Comparison of ENCODE assay signal across 11 cellular contexts in genomic region chr1:193418745-193419058, GRCh38.
DNase-seq lines count a peak whose midpoint lies in the region; ATAC-seq, FAIRE-seq and TF ChIP-seq lines count a peak whose summit lies in the region.
"Had no signal": no experiment of that assay in that cellular context is flagged by ENCODE, and none has a peak within 500 bp of the region (broad histone marks: within the 10 kb centered on the region; RNA-seq: fewer than 3 reads in every experiment).

No MANE protein-coding gene starts in this region.

- dilution Hi-C loops in keratinocyte (cut with MboI; ENCODE audit: extremely low pct_ligation_motif_present, low sequenced_read_pairs) = no loop called here

- H3K27me3 Mint-ChIP-seq in T-helper 2 cell treated with Interferon-gamma antibody and Interleukin-4, amounts not matched to agents 5 μg/mL and 100 μg/mL, for 36 hours (ENCODE audit: low read depth) = no peaks in the 10 kb centered on the region
- no peaks in the 10 kb centered on the region for H3K27me3 Mint-ChIP-seq in activated CD8-positive, alpha-beta T cell treated with anti-CD3 and anti-CD28 coated beads, Interleukin-2, amount 10 ng/mL, durations not matched to agents 7 days and 5 days (ENCODE audit: low read depth)

- H3K79me2 ChIP-seq in keratinocyte (ENCODE audit: control insufficient read depth, insufficient read depth, low read length) = no peaks in the 10 kb centered on the region

- TF ChIP-seq CTCF in keratinocyte (optimal IDR thresholded peaks at IDR 0.05 in 1 of 3, IDR thresholded peaks at IDR 0.05 in 1 of 3, conservative IDR thresholded peaks at IDR 0.05 in 1 of 3; ENCODE audit: extremely low read depth in 1 of 3, insufficient read depth in 2 of 3, low read length in 3 of 3) (no peak), stomach (IDR thresholded peaks at IDR 0.05) (no peak), WERI-Rb-1 (IDR thresholded peaks at IDR 0.05; ENCODE audit: low read depth, low read length) (no peak)

- no peak for FAIRE-seq in keratinocyte (lab: Jason Lieb, UNC)
- FAIRE-seq: H1 had no signal

- peak overlapping the region; percentile 71 for H3K27ac Mint-ChIP-seq in T-helper 2 cell treated with Interferon-gamma antibody and Interleukin-4, amounts not matched to agents 5 μg/mL and 100 μg/mL, for 36 hours
- H3K27ac Mint-ChIP-seq in activated CD8-positive, alpha-beta T cell treated with anti-CD3 and anti-CD28 coated beads, Interleukin-2, amount 10 ng/mL, durations not matched to agents 7 days and 5 days = peak overlapping the region; percentile 79

- POLR2A ChIA-PET in activated CD8-positive, alpha-beta T cell treated with anti-CD3 and anti-CD28 coated beads, Interleukin-2, amount 10 ng/mL, durations not matched to agents 7 days and 5 days (lab: Charles Lee) = interaction anchor here (0.8 to 1.5 kb wide), 2 partner anchors 25 to 360 kb away, joined by 3 to 4 read pairs; partner anchors contain the start of genes RO60 and UCHL5

- H3K4me1 Mint-ChIP-seq in T-helper 2 cell treated with Interferon-gamma antibody and Interleukin-4, amounts not matched to agents 5 μg/mL and 100 μg/mL, for 36 hours (ENCODE audit: low read depth) = peaks cover 39% of the 10 kb centered on the region
- peaks cover 51% of the 10 kb centered on the region for H3K4me1 Mint-ChIP-seq in activated CD8-positive, alpha-beta T cell treated with anti-CD3 and anti-CD28 coated beads, Interleukin-2, amount 10 ng/mL, durations not matched to agents 7 days and 5 days (ENCODE audit: low read depth)

- H4K20me1 ChIP-seq in keratinocyte (ENCODE audit: control insufficient read depth, extremely low read depth, insufficient read depth, low read length) = no peaks in the 10 kb centered on the region

- no peaks in the 10 kb centered on the region for H3K9me3 ChIP-seq in keratinocyte (ENCODE audit: control insufficient read depth, low read depth, low read length)
- no peaks in the 10 kb centered on the region for H3K9me3 ChIP-seq in stomach
- no peaks in the 10 kb centered on the region for H3K9me3 ChIP-seq in WERI-Rb-1 (ENCODE audit: severe bottlenecking)

- H3K9ac ChIP-seq in keratinocyte (ENCODE audit: control insufficient read depth, extremely low read depth, insufficient read depth, low read length) = no peak overlapping the region

- H3K27ac ChIP-seq in keratinocyte (ENCODE audit: control insufficient read depth, insufficient read depth, low read length) (no peak overlapping the region), stomach (peak overlapping the region in 1 of 5 donors; percentile 56), WERI-Rb-1 (no peak overlapping the region)

- CTCF ChIA-PET in activated CD8-positive, alpha-beta T cell treated with anti-CD3 and anti-CD28 coated beads, Interleukin-2, amount 10 ng/mL, durations not matched to agents 7 days and 5 days (lab: Charles Lee) = no interaction called here

- peaks cover 15% of the 10 kb centered on the region for H3K36me3 Mint-ChIP-seq in T-helper 2 cell treated with Interferon-gamma antibody and Interleukin-4, amounts not matched to agents 5 μg/mL and 100 μg/mL, for 36 hours (ENCODE audit: low read depth)
- H3K36me3 Mint-ChIP-seq in activated CD8-positive, alpha-beta T cell treated with anti-CD3 and anti-CD28 coated beads, Interleukin-2, amount 10 ng/mL, durations not matched to agents 7 days and 5 days (ENCODE audit: low read depth) = peaks cover 25% of the 10 kb centered on the region

- H3K27me3 ChIP-seq in keratinocyte (ENCODE audit: control insufficient read depth, extremely low read depth, insufficient read depth, low read length) (no peaks in the 10 kb centered on the region), stomach (no peaks in the 10 kb centered on the region), WERI-Rb-1 (ENCODE audit: insufficient read depth, low read depth, severe bottlenecking) (no peaks in the 10 kb centered on the region)

- H3K9me3 Mint-ChIP-seq in T-helper 2 cell treated with Interferon-gamma antibody and Interleukin-4, amounts not matched to agents 5 μg/mL and 100 μg/mL, for 36 hours = peaks cover 14% of the 10 kb centered on the region
- H3K9me3 Mint-ChIP-seq in activated CD8-positive, alpha-beta T cell treated with anti-CD3 and anti-CD28 coated beads, Interleukin-2, amount 10 ng/mL, durations not matched to agents 7 days and 5 days (ENCODE audit: insufficient read depth) = peaks cover 15% of the 10 kb centered on the region

- H3K9me1 ChIP-seq in keratinocyte (ENCODE audit: control insufficient read depth, extremely low read depth, insufficient read depth, low read length) = no peaks in the 10 kb centered on the region

- no peak for DNase-seq in T-helper 2 cell treated with Interferon-gamma antibody and Interleukin-4, amounts not matched to agents 5 μg/mL and 100 μg/mL, for 36 hours (ENCODE audit: low spot score)
- DNase-seq in T-helper 2 cell (no peak), keratinocyte (ENCODE audit: low read depth, low spot score) (no peak), stomach (no peak), WERI-Rb-1 (no peak), SW480 (ENCODE audit: low spot score) (no peak), AML-193 (lab: John Stamatoyannopoulos, UW) (no peak)
- DNase-seq in activated CD8-positive, alpha-beta T cell treated with anti-CD3 and anti-CD28 coated beads, Interleukin-2, amount 10 ng/mL, durations not matched to agents 7 days and 5 days = no peak
- DNase-seq: 8988T; NK-92 treated with Interleukin-12 subunit alpha and Interleukin-12 subunit beta, amount 100 ng/mL, for 24 hours had no signal

- H3K4me1 ChIP-seq in keratinocyte (ENCODE audit: control insufficient read depth, extremely low read depth, insufficient read depth, low read length) (no peaks in the 10 kb centered on the region), stomach (peaks cover 6 to 16% (median 9%) of the 10 kb centered on the region in 4 donors)

- WGBS in stomach, 5 donors = 67 to 80% (median 75%) methylated on average over 3 of the region's 3 CpGs

- no peak for TF ChIP-seq POLR2A in stomach (IDR thresholded peaks at IDR 0.05)

- peak overlapping the region; percentile 74 for H3K4me2 ChIP-seq in keratinocyte (ENCODE audit: control insufficient read depth, extremely low read depth, insufficient read depth, low read depth, low read length)

- TF ChIP-seq EP300 in stomach (IDR thresholded peaks at IDR 0.05) = no peak

- ATAC-seq in activated CD8-positive, alpha-beta T cell treated with anti-CD3 and anti-CD28 coated beads, Interleukin-2, amount 10 ng/mL, durations not matched to agents 7 days and 5 days = no peak

- H3K36me3 ChIP-seq in keratinocyte (ENCODE audit: control insufficient read depth in 2 of 2, extremely low read depth in 1 of 2, insufficient read depth in 2 of 2, low read length in 2 of 2) (no peaks in the 10 kb centered on the region), stomach (no peaks in the 10 kb centered on the region), WERI-Rb-1 (no peaks in the 10 kb centered on the region)

- H2AFZ ChIP-seq in keratinocyte (ENCODE audit: control insufficient read depth, low read length) = peak overlapping the region; percentile 84

- H3K4me3 Mint-ChIP-seq in T-helper 2 cell treated with Interferon-gamma antibody and Interleukin-4, amounts not matched to agents 5 μg/mL and 100 μg/mL, for 36 hours = peak overlapping the region; percentile 68
- peak overlapping the region; percentile 70 for H3K4me3 Mint-ChIP-seq in activated CD8-positive, alpha-beta T cell treated with anti-CD3 and anti-CD28 coated beads, Interleukin-2, amount 10 ng/mL, durations not matched to agents 7 days and 5 days

- intact Hi-C loops in stomach (cut with DNase I; ENCODE audit: low total_unique reads) = no loop called here

- H3K4me3 ChIP-seq in keratinocyte (ENCODE audit: control insufficient read depth in 2 of 3, extremely low read depth in 1 of 3, insufficient read depth in 2 of 3, low read depth in 1 of 3, low read length in 3 of 3) (peak overlapping the region in 2 of 3 experiments; percentile 40 to 56), stomach (peak overlapping the region; percentile 17 to 39 (median 25)), WERI-Rb-1 (ENCODE audit: low read depth, low read length) (no peak overlapping the region)
